23 cellular contexts compared by ENCODE assay signal in the genomic region with DNA sequence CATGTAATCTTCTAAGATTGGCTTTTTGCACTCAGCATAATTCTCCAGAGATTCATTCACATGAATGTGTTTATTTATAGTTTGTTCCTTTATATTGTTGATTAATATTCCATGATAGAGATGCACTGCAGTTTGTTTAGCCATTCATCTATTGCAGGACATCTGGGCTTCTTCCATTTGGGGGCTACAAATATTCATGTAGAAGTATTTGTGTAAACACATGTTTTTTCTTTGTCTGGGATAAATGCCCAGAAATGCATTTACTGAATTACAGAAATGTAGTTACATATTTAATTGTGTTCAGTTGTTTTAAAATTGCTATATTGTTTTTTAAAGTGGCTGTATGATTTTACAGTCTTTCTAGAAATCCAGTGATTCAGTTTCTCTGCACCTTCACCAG.
"Had no signal": no experiment of that assay in that cellular context is flagged by ENCODE, and none has a peak within 500 bp of the region (broad histone marks: within the 10 kb centered on the region; RNA-seq: fewer than 3 reads in every experiment).

No MANE protein-coding gene starts in this region.

- H3K27ac Mint-ChIP-seq: dendritic cell treated with granulocyte-macrophage colony-stimulating factor and Interleukin-4, amounts not matched to agents 40 ng/mL and 50 ng/mL, for 4 days; effector memory CD8-positive, alpha-beta T cell; endodermal cell; mesothelial cell of epicardium; naive B cell had no signal

- H3K4me3 ChIP-seq: colonic mucosa, esophagus squamous epithelium, gastrocnemius medialis, heart right ventricle, left lung, lower lobe of right lung, mucosa of descending colon had no signal

- H3K4me1 ChIP-seq: colonic mucosa, esophagus squamous epithelium, gastrocnemius medialis, heart right ventricle, left lung, lower lobe of right lung had no signal

- H3K9me3 Mint-ChIP-seq: endodermal cell, mesothelial cell of epicardium had no signal

- H3K27me3 ChIP-seq: colonic mucosa, esophagus squamous epithelium, gastrocnemius medialis, heart right ventricle, left lung had no signal

- H3K9me3 ChIP-seq: colonic mucosa, esophagus squamous epithelium, gastrocnemius medialis, left lung, lower lobe of right lung, mucosa of descending colon had no signal

- H3K4me1 Mint-ChIP-seq: endodermal cell, mesothelial cell of epicardium, naive B cell had no signal

- H3K27me3 Mint-ChIP-seq: dendritic cell treated with granulocyte-macrophage colony-stimulating factor and Interleukin-4, amounts not matched to agents 40 ng/mL and 50 ng/mL, for 4 days; effector memory CD8-positive, alpha-beta T cell; naive B cell had no signal

- H3K4me3 Mint-ChIP-seq: dendritic cell treated with granulocyte-macrophage colony-stimulating factor and Interleukin-4, amounts not matched to agents 40 ng/mL and 50 ng/mL, for 4 days; effector memory CD8-positive, alpha-beta T cell; endodermal cell; mesothelial cell of epicardium; naive B cell had no signal

- H3K27ac ChIP-seq: colonic mucosa, epithelial cell of prostate, esophagus squamous epithelium, gastrocnemius medialis, heart right ventricle, left lung, lower lobe of right lung had no signal

- H3K36me3 ChIP-seq: colonic mucosa, esophagus squamous epithelium, gastrocnemius medialis, heart right ventricle, left lung, lower lobe of right lung had no signal

- DNase-seq: colonic mucosa; cortex of kidney; effector CD8-positive, alpha-beta T cell; effector memory CD8-positive, alpha-beta T cell; endodermal cell; erythroblast; esophagus squamous epithelium; foreskin melanocyte; gastrocnemius medialis; glutamatergic neuron; head of caudate nucleus; heart right ventricle; hippocampal formation; left cardiac atrium; left lung; left ventricle myocardium superior; lower lobe of right lung; mesenchymal stem cell; mucosa of descending colon; naive B cell had no signal

- H3K36me3 Mint-ChIP-seq: mesothelial cell of epicardium, naive B cell had no signal
